24 cellular contexts compared by ENCODE assay signal in the genomic region with DNA sequence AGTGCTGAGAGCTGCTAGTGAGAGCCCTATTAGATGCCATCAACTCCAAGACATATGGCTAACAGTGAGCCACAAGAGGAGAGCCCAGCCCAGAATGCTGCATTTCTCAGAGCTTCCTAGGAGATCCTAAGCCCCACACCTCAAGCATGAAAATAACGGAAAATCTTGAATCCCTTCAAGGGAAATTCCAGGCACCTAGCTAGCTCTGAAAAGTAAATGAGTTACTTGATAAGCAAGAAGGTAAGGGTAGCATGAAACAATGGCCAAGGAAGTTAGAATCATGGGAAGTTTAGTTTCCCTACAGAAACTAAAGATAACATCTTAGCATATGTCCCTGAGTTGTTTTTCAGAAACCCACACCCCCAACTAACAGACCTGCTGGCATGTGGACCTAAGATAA.
DNase-seq lines count a peak whose midpoint lies in the region; ATAC-seq and TF ChIP-seq lines count a peak whose summit lies in the region.
"Had no signal": no experiment of that assay in that cellular context is flagged by ENCODE, and none has a peak within 500 bp of the region (broad histone marks: within the 10 kb centered on the region; RNA-seq: fewer than 3 reads in every experiment).

No MANE protein-coding gene starts in this region.

- no peak overlapping the region for H4K8ac ChIP-seq in IMR-90 (ENCODE audit: low read depth in 2 of 2, low read length in 2 of 2)

- H3F3A ChIP-seq in neural progenitor cell (ENCODE audit: low read depth), result no peaks in the 10 kb centered on the region

- no peak for TF ChIP-seq POLR2A in IMR-90 (IDR thresholded peaks at IDR 0.05; ENCODE audit: low read depth, low read length)

- H3K79me2 ChIP-seq in neural progenitor cell (ENCODE audit: low read depth) (no peaks in the 10 kb centered on the region), Karpas-422 (ENCODE audit: low read length) (no peaks in the 10 kb centered on the region)

- no peaks in the 10 kb centered on the region for H3K9me3 Mint-ChIP-seq in neural progenitor cell
- H3K9me3 Mint-ChIP-seq in naive thymus-derived CD4-positive, alpha-beta T cell, result peaks cover 0 to 6% (median 0%) of the 10 kb centered on the region in 11 donors
- peaks cover 13% of the 10 kb centered on the region for H3K9me3 Mint-ChIP-seq in natural killer cell treated with Interleukin-12 subunit alpha and Interleukin-12 subunit beta and Interleukin-15 and Interleukin-18, amount 100 ng/mL, for 72 hours
- H3K9me3 Mint-ChIP-seq: GM23338, H9 had no signal

- dilution Hi-C loops in IMR-90 (cut with HindIII; ENCODE audit: low sequenced_read_pairs, unreplicated experiment), result no loop called here

- H3K9me1 ChIP-seq in IMR-90 (ENCODE audit: insufficient read depth, low read length), result no peaks in the 10 kb centered on the region

- no peak overlapping the region for H3K27ac Mint-ChIP-seq in neural progenitor cell
- no peak overlapping the region for H3K27ac Mint-ChIP-seq in naive thymus-derived CD4-positive, alpha-beta T cell
- H3K27ac Mint-ChIP-seq in natural killer cell treated with Interleukin-12 subunit alpha and Interleukin-12 subunit beta and Interleukin-15 and Interleukin-18, amount 100 ng/mL, for 72 hours, result no peak overlapping the region
- H3K27ac Mint-ChIP-seq: CD4-positive, alpha-beta T cell; CD8-positive, alpha-beta memory T cell; GM23338; H9 had no signal

- H3K18ac ChIP-seq in IMR-90 (ENCODE audit: low read depth, low read length), result no peak overlapping the region

- H2BK120ac ChIP-seq in IMR-90 (ENCODE audit: low read depth, low read length), result no peak overlapping the region

- no peak for TF ChIP-seq RAD21 in IMR-90 (IDR thresholded peaks at IDR 0.05; ENCODE audit: low read length)

- H3K4me1 Mint-ChIP-seq in neural progenitor cell, result no peaks in the 10 kb centered on the region
- no peaks in the 10 kb centered on the region for H3K4me1 Mint-ChIP-seq in naive thymus-derived CD4-positive, alpha-beta T cell
- H3K4me1 Mint-ChIP-seq in natural killer cell treated with Interleukin-12 subunit alpha and Interleukin-12 subunit beta and Interleukin-15 and Interleukin-18, amount 100 ng/mL, for 72 hours (ENCODE audit: low read depth in 2 of 2), result no peaks in the 10 kb centered on the region
- H3K4me1 Mint-ChIP-seq: CD14-positive monocyte; CD8-positive, alpha-beta memory T cell; GM23338 had no signal

- POLR2A ChIA-PET in IMR-90 (lab: Charles Lee; ENCODE audit: unreplicated experiment), result no interaction called here
- POLR2A ChIA-PET in naive thymus-derived CD4-positive, alpha-beta T cell (lab: Charles Lee), result no interaction called here

- no peak overlapping the region for H2AFZ ChIP-seq in IMR-90 (replicated peaks; ENCODE audit: low read length, poor library complexity)
- peak overlapping the region; percentile 21 for H2AFZ ChIP-seq in neural progenitor cell (replicated peaks)
- no peak overlapping the region for H2AFZ ChIP-seq in Karpas-422 (ENCODE audit: low read length)

- no peak for TF ChIP-seq CTCF in IMR-90 (conservative IDR thresholded peaks at IDR 0.05; ENCODE audit: low read depth, low read length)
- no peak for TF ChIP-seq CTCF in neural progenitor cell (IDR thresholded peaks at IDR 0.05)

- H3K56ac ChIP-seq in IMR-90 (ENCODE audit: extremely low read depth, insufficient read depth, low read length), result no peak overlapping the region

- BruUV-seq in IMR-90 (replicated peaks; lab: Mats Ljungman, UMichigan), result no TSS peak

- no peaks in the 10 kb centered on the region for H3K36me3 Mint-ChIP-seq in neural progenitor cell
- no peaks in the 10 kb centered on the region for H3K36me3 Mint-ChIP-seq in naive thymus-derived CD4-positive, alpha-beta T cell
- no peaks in the 10 kb centered on the region for H3K36me3 Mint-ChIP-seq in natural killer cell treated with Interleukin-12 subunit alpha and Interleukin-12 subunit beta and Interleukin-15 and Interleukin-18, amount 100 ng/mL, for 72 hours
- H3K36me3 Mint-ChIP-seq: CD14-positive monocyte; CD8-positive, alpha-beta memory T cell had no signal

- H3K9ac ChIP-seq in IMR-90 (ENCODE audit: low read depth, low read length) (no peak overlapping the region), neural progenitor cell (no peak overlapping the region), Karpas-422 (ENCODE audit: low read length) (no peak overlapping the region)
- H3K9ac ChIP-seq: BLaER1 treated with 17β-estradiol and CSF1 and Interleukin-3, amounts not matched to agents 10 nM and 100 nM had no signal

- H3K27me3 Mint-ChIP-seq in neural progenitor cell (ENCODE audit: insufficient read depth, low read depth), result no peaks in the 10 kb centered on the region
- H3K27me3 Mint-ChIP-seq in naive thymus-derived CD4-positive, alpha-beta T cell, result no peaks in the 10 kb centered on the region
- H3K27me3 Mint-ChIP-seq in natural killer cell treated with Interleukin-12 subunit alpha and Interleukin-12 subunit beta and Interleukin-15 and Interleukin-18, amount 100 ng/mL, for 72 hours, result no peaks in the 10 kb centered on the region
- H3K27me3 Mint-ChIP-seq: CD4-positive, alpha-beta T cell; CD8-positive, alpha-beta memory T cell had no signal

- H3K14ac ChIP-seq in IMR-90 (replicated peaks; ENCODE audit: low read depth, low read length), result no peak overlapping the region

- no peak overlapping the region for H3K4me2 ChIP-seq in IMR-90 (ENCODE audit: low read depth, low read length)
- no peak overlapping the region for H3K4me2 ChIP-seq in neural progenitor cell
- no peak overlapping the region for H3K4me2 ChIP-seq in Karpas-422 (ENCODE audit: low read depth, low read length, poor library complexity, severe bottlenecking)
- H3K4me2 ChIP-seq: A549; BLaER1 treated with 17β-estradiol and CSF1 and Interleukin-3, amounts not matched to agents 10 nM and 100 nM; GM23338 had no signal

- H3K4me3 ChIP-seq in IMR-90 (ENCODE audit: insufficient read depth, low read depth, low read length) (no peak overlapping the region), neural progenitor cell (no peak overlapping the region), Karpas-422 (ENCODE audit: low read length) (no peak overlapping the region)
- H3K4me3 ChIP-seq in naive thymus-derived CD4-positive, alpha-beta T cell (ENCODE audit: low read length), result no peak overlapping the region
- H3K4me3 ChIP-seq: A549; BLaER1 treated with 17β-estradiol and CSF1 and Interleukin-3, amounts not matched to agents 10 nM and 100 nM; GM23338 had no signal

- H2BK20ac ChIP-seq in IMR-90 (ENCODE audit: low read depth, low read length), result no peak overlapping the region

- no peak overlapping the region for H3K23ac ChIP-seq in IMR-90 (ENCODE audit: low read depth, low read length)

- no CpG with 5 or more reads among the region's 1 CpG for WGBS in IMR-90 (ENCODE audit: extremely low coverage in 2 of 2, insufficient read length in 1 of 2), 2 experiments

- H3K9me2 ChIP-seq in Karpas-422 (replicated peaks; ENCODE audit: insufficient read depth, low read length), result no peaks in the 10 kb centered on the region

- CTCF ChIA-PET in IMR-90 (lab: Yijun Ruan, JAX), result no interaction called here
- CTCF ChIA-PET in naive thymus-derived CD4-positive, alpha-beta T cell (lab: Charles Lee), result no interaction called here

- H3K36me3 ChIP-seq in IMR-90 (ENCODE audit: control insufficient read depth, insufficient read depth, low read length), result no peaks in the 10 kb centered on the region
- no peaks in the 10 kb centered on the region for H3K36me3 ChIP-seq in neural progenitor cell
- H3K36me3 ChIP-seq in naive thymus-derived CD4-positive, alpha-beta T cell (ENCODE audit: control insufficient read depth in 2 of 3, insufficient read depth in 3 of 3, low read length in 3 of 3), result no peaks in the 10 kb centered on the region
- no peaks in the 10 kb centered on the region for H3K36me3 ChIP-seq in Karpas-422 (ENCODE audit: insufficient read depth, low read length)
- H3K36me3 ChIP-seq: BE2C; BLaER1 treated with 17β-estradiol and CSF1 and Interleukin-3, amounts not matched to agents 10 nM and 100 nM had no signal

- H3K9me3 ChIP-seq in IMR-90 (ENCODE audit: control insufficient read depth, insufficient read depth, low read length) (0 out of 2 replicates have a peak, but pooled peaks cover 4% of the 10 kb centered on the region), neural progenitor cell (ENCODE audit: low read depth) (no peaks in the 10 kb centered on the region), Karpas-422 (ENCODE audit: low read length) (no peaks in the 10 kb centered on the region)
- no peaks in the 10 kb centered on the region for H3K9me3 ChIP-seq in naive thymus-derived CD4-positive, alpha-beta T cell (ENCODE audit: control insufficient read depth in 2 of 3, low read length in 3 of 3)
- H3K9me3 ChIP-seq: A549; BE2C; BLaER1 treated with 17β-estradiol and CSF1 and Interleukin-3, amounts not matched to agents 10 nM and 100 nM had no signal

- in situ Hi-C loops in Caki2 (cut with HindIII; ENCODE audit: low pct_unique_long_range_greater_than_20kb, low sequenced_read_pairs), result no loop called here
- in situ Hi-C loops in IMR-90 (cut with MboI; ENCODE audit: low sequenced_read_pairs), result no loop called here

- peak; percentile 13 for DNase-seq in Caki2 (ENCODE audit: low read depth)
- DNase-seq in IMR-90, result no peak
- DNase-seq in kidney tubule cell (ENCODE audit: low spot score), result peak; percentile 28
- no peak for DNase-seq in neural progenitor cell (ENCODE audit: low spot score)
- no peak for DNase-seq in naive thymus-derived CD4-positive, alpha-beta T cell
- no peak for DNase-seq in natural killer cell treated with Interleukin-12 subunit alpha and Interleukin-12 subunit beta and Interleukin-15 and Interleukin-18, amount 100 ng/mL, for 72 hours (ENCODE audit: low spot score)
- no peak for DNase-seq in Karpas-422
- DNase-seq in activated CD4-positive, alpha-beta T cell treated with anti-CD3 and anti-CD28 coated beads, Interleukin-2, amount 50 U/mL, for 48 hours, result no peak
- DNase-seq: 8988T; ACHN; AML-193; BE2C; CD4-positive, alpha-beta T cell; CD8-positive, alpha-beta memory T cell; COR-L47; DMS53; DMS79 treated with DMSO at 0.1 percent for 48 hours; GF-D8; H9 had no signal

- H4K20me1 ChIP-seq in IMR-90 (ENCODE audit: insufficient read depth, low read length) (no peaks in the 10 kb centered on the region), neural progenitor cell (ENCODE audit: low read depth) (no peaks in the 10 kb centered on the region), Karpas-422 (ENCODE audit: insufficient read depth, low read depth, low read length) (no peaks in the 10 kb centered on the region)
- H4K20me1 ChIP-seq: BLaER1 treated with 17β-estradiol and CSF1 and Interleukin-3, amounts not matched to agents 10 nM and 100 nM had no signal

- H2AK5ac ChIP-seq in IMR-90 (ENCODE audit: low read depth, low read length), result no peak overlapping the region

- H3K27me3 ChIP-seq in IMR-90 (ENCODE audit: control insufficient read depth, insufficient read depth, low read length), result no peaks in the 10 kb centered on the region
- no peaks in the 10 kb centered on the region for H3K27me3 ChIP-seq in neural progenitor cell
- H3K27me3 ChIP-seq in naive thymus-derived CD4-positive, alpha-beta T cell (ENCODE audit: control insufficient read depth in 2 of 2, insufficient read depth in 2 of 2, low read length in 2 of 2), result no peaks in the 10 kb centered on the region
- no peaks in the 10 kb centered on the region for H3K27me3 ChIP-seq in Karpas-422 (ENCODE audit: low read length)
- H3K27me3 ChIP-seq: BE2C; BLaER1 treated with 17β-estradiol and CSF1 and Interleukin-3, amounts not matched to agents 10 nM and 100 nM had no signal

- H3K79me1 ChIP-seq in IMR-90 (ENCODE audit: low read depth in 1 of 2, low read length in 2 of 2), result no peaks in the 10 kb centered on the region

- intact Hi-C loops in IMR-90 (cut with micrococcal nuclease), result no loop called here
- intact Hi-C loops in naive thymus-derived CD4-positive, alpha-beta T cell (cut with micrococcal nuclease), result no loop called here

- H2AK9ac ChIP-seq in IMR-90 (replicated peaks; ENCODE audit: low read depth, low read length, poor library complexity), result peak overlapping the region; percentile 28

- H3K4ac ChIP-seq in IMR-90 (ENCODE audit: low read depth, low read length), result no peak overlapping the region

- no peak overlapping the region for H4K91ac ChIP-seq in IMR-90 (ENCODE audit: insufficient read depth, low read depth, low read length)

- H2BK5ac ChIP-seq in IMR-90 (ENCODE audit: low read depth, low read length, poor library complexity, severe bottlenecking), result no peak overlapping the region

- H2BK15ac ChIP-seq in IMR-90 (ENCODE audit: low read depth, low read length), result no peak overlapping the region

- no peak for ATAC-seq in IMR-90 (ENCODE audit: low read depth)
- no peak for ATAC-seq in naive thymus-derived CD4-positive, alpha-beta T cell
- ATAC-seq in natural killer cell treated with Interleukin-12 subunit alpha and Interleukin-12 subunit beta and Interleukin-15 and Interleukin-18, amount 100 ng/mL, for 72 hours, result no peak
- ATAC-seq: A549, GM23338, HCT116 had no signal

- H3K4me1 ChIP-seq in IMR-90 (ENCODE audit: control insufficient read depth, insufficient read depth, low read length) (no peaks in the 10 kb centered on the region), neural progenitor cell (no peaks in the 10 kb centered on the region), Karpas-422 (ENCODE audit: low read length) (no peaks in the 10 kb centered on the region)
- H3K4me1 ChIP-seq in naive thymus-derived CD4-positive, alpha-beta T cell (ENCODE audit: control insufficient read depth in 2 of 2, insufficient read depth in 2 of 2, low read length in 2 of 2), result no peaks in the 10 kb centered on the region
- H3K4me1 ChIP-seq: A549; BE2C; BLaER1 treated with 17β-estradiol and CSF1 and Interleukin-3, amounts not matched to agents 10 nM and 100 nM had no signal

- no peak overlapping the region for H3K27ac ChIP-seq in IMR-90 (ENCODE audit: insufficient read depth, low read length)
- H3K27ac ChIP-seq in neural progenitor cell, result no peak overlapping the region
- no peak overlapping the region for H3K27ac ChIP-seq in naive thymus-derived CD4-positive, alpha-beta T cell (ENCODE audit: low read depth, low read length)
- no peak overlapping the region for H3K27ac ChIP-seq in Karpas-422 (ENCODE audit: low read length)
- H3K27ac ChIP-seq: A549; BLaER1 treated with 17β-estradiol and CSF1 and Interleukin-3, amounts not matched to agents 10 nM and 100 nM had no signal

- H3K4me3 Mint-ChIP-seq in neural progenitor cell, result no peak overlapping the region
- no peak overlapping the region for H3K4me3 Mint-ChIP-seq in naive thymus-derived CD4-positive, alpha-beta T cell
- H3K4me3 Mint-ChIP-seq in natural killer cell treated with Interleukin-12 subunit alpha and Interleukin-12 subunit beta and Interleukin-15 and Interleukin-18, amount 100 ng/mL, for 72 hours, result no peak overlapping the region
- H3K4me3 Mint-ChIP-seq: CD14-positive monocyte; CD4-positive, alpha-beta T cell; CD8-positive, alpha-beta memory T cell; GM23338; H9 had no signal

- H4K5ac ChIP-seq in IMR-90 (ENCODE audit: low read depth, low read length), result no peak overlapping the region

Comparison
In these comparisons a context has a peak if more than half of its experiments do, and no peak if none do; other contexts are left out.
1. DNase-seq: peak in Caki2 (single experiment) and kidney tubule cell (single experiment); none in IMR-90 (single experiment), neural progenitor cell (single experiment), naive thymus-derived CD4-positive, alpha-beta T cell (0 of 9), natural killer cell treated with Interleukin-12 subunit alpha and Interleukin-12 subunit beta and Interleukin-15 and Interleukin-18, amount 100 ng/mL, for 72 hours (single experiment), Karpas-422 (single experiment) and activated CD4-positive, alpha-beta T cell treated with anti-CD3 and anti-CD28 coated beads, Interleukin-2, amount 50 U/mL, for 48 hours (0 of 2).